ENCODE assay signal across 18 cellular contexts in genomic region chr1:152067929-152068328, GRCh38. TPM values are rescaled to one million over a fixed set of nuclear protein-coding genes. Genes with fewer than 3 reads are reported as not detected.
DNase-seq lines count a peak whose midpoint lies in the region; ATAC-seq and TF ChIP-seq lines count a peak whose summit lies in the region.
"Had no signal": no experiment of that assay in that cellular context is flagged by ENCODE, and none has a peak within 500 bp of the region (broad histone marks: within the 10 kb centered on the region; RNA-seq: fewer than 3 reads in every experiment).

No MANE protein-coding gene starts in this region.

- TF ChIP-seq CTCF in esophagus muscularis mucosa (IDR thresholded peaks at IDR 0.05): no peak

- TF ChIP-seq EP300 in esophagus muscularis mucosa (IDR thresholded peaks at IDR 0.05): no peak

- H3K27me3 ChIP-seq in BLaER1 treated with 17β-estradiol and CSF1 and Interleukin-3, amounts not matched to agents 10 nM and 100 nM: no peaks in the 10 kb centered on the region
- H3K27me3 ChIP-seq in NT2/D1 (ENCODE audit: insufficient read depth, insufficient read length) (no peaks in the 10 kb centered on the region), esophagus muscularis mucosa (peaks cover 0 to 8% (median 0%) of the 10 kb centered on the region in 4 donors), iPS-15b (ENCODE audit: control insufficient read depth, insufficient read depth, low read length) (peaks cover 8% of the 10 kb centered on the region)
- H3K27me3 ChIP-seq: BLaER1 had no signal

- H3K27ac ChIP-seq in BLaER1 treated with 17β-estradiol and CSF1 and Interleukin-3, amounts not matched to agents 10 nM and 100 nM: peak overlapping the region in 7 of 11 experiments; percentile 8 to 80 (median 54); a peak in 12 of 22 replicates
- H3K27ac ChIP-seq in esophagus muscularis mucosa (replicated peaks in 1 of 4): no peak overlapping the region
- H3K27ac ChIP-seq: 22Rv1, A549, BLaER1, C4-2B had no signal

- no peak for TF ChIP-seq POLR2A in esophagus muscularis mucosa (IDR thresholded peaks at IDR 0.05; ENCODE audit: low read depth)

- WGBS in esophagus muscularis mucosa: 58% methylated on average over 1 of the region's 1 CpG

- H3K9me3 ChIP-seq in BLaER1 treated with 17β-estradiol and CSF1 and Interleukin-3, amounts not matched to agents 10 nM and 100 nM (replicated peaks in 1 of 11): no peaks in the 10 kb centered on the region; a peak in 1 of 22 replicates
- H3K9me3 ChIP-seq in NT2/D1 (ENCODE audit: insufficient read depth, low read length) (no peaks in the 10 kb centered on the region), esophagus muscularis mucosa (no peaks in the 10 kb centered on the region), iPS-15b (ENCODE audit: control insufficient read depth, insufficient read depth, low read length) (no peaks in the 10 kb centered on the region)
- H3K9me3 ChIP-seq: A549, BE2C, BLaER1, Caco-2 had no signal

- H3K4me2 ChIP-seq in BLaER1 treated with 17β-estradiol and CSF1 and Interleukin-3, amounts not matched to agents 10 nM and 100 nM: peak overlapping the region; percentile 10 to 87 (median 63); a peak in 19 of 22 replicates
- H3K4me2 ChIP-seq: A549 had no signal

- intact Hi-C loops in esophagus muscularis mucosa (cut with DNase I): no loop called here

- H3K4me1 ChIP-seq in BLaER1 treated with 17β-estradiol and CSF1 and Interleukin-3, amounts not matched to agents 10 nM and 100 nM: peaks cover 15 to 35% (median 19%) of the 10 kb centered on the region in 10 experiments
- H3K4me1 ChIP-seq in NT2/D1 (ENCODE audit: insufficient read depth, insufficient read length) (no peaks in the 10 kb centered on the region), esophagus muscularis mucosa (no peaks in the 10 kb centered on the region), iPS-15b (ENCODE audit: control insufficient read depth, insufficient read depth, low read length) (peaks cover 11% of the 10 kb centered on the region)
- H3K4me1 ChIP-seq: A549, BE2C had no signal

- H3K4me3 ChIP-seq in BLaER1 treated with 17β-estradiol and CSF1 and Interleukin-3, amounts not matched to agents 10 nM and 100 nM: no peak overlapping the region
- H3K4me3 ChIP-seq in NT2/D1 (ENCODE audit: insufficient read length, low read depth) (no peak overlapping the region), esophagus muscularis mucosa (no peak overlapping the region), iPS-15b (ENCODE audit: low read depth, low read length) (peak overlapping the region; percentile 16)
- H3K4me3 ChIP-seq: A549, BLaER1 had no signal

- H3K36me3 ChIP-seq in BLaER1 treated with 17β-estradiol and CSF1 and Interleukin-3, amounts not matched to agents 10 nM and 100 nM: no peaks in the 10 kb centered on the region
- no peaks in the 10 kb centered on the region for H3K36me3 ChIP-seq in NT2/D1 (ENCODE audit: insufficient read depth, insufficient read length, low read length)
- H3K36me3 ChIP-seq in esophagus muscularis mucosa: no peaks in the 10 kb centered on the region
- no peaks in the 10 kb centered on the region for H3K36me3 ChIP-seq in iPS-15b (ENCODE audit: control insufficient read depth, insufficient read depth, low read length)
- H3K36me3 ChIP-seq: BE2C, BLaER1 had no signal

- peak overlapping the region in 1 of 11 experiments; percentile 39; a peak in 1 of 22 replicates for H3K9ac ChIP-seq in BLaER1 treated with 17β-estradiol and CSF1 and Interleukin-3, amounts not matched to agents 10 nM and 100 nM
- H3K9ac ChIP-seq in NT2/D1 (ENCODE audit: insufficient read length, low read depth) (no peak overlapping the region), iPS-15b (ENCODE audit: low read depth, low read length) (no peak overlapping the region)
- H3K9ac ChIP-seq: BLaER1 had no signal

- DNase-seq in NT2/D1 (ENCODE audit: low read depth, low spot score) (peak; percentile 44), esophagus muscularis mucosa (ENCODE audit: extremely low spot score) (peak; percentile 14), NCI-H187 treated with DMSO at 0.1 percent for 48 hours (lab: John Stamatoyannopoulos, UW) (no peak), AML-193 (lab: John Stamatoyannopoulos, UW) (no peak)
- DNase-seq: BE2C; Caco-2; Calu3; CD4-positive, alpha-beta T cell; CD8-positive, alpha-beta T cell; DMS79 treated with DMSO at 0.1 percent for 48 hours had no signal

- no peak for ATAC-seq in HG02981 (IDR thresholded peaks at IDR 0.05; ENCODE audit: unreplicated experiment)
- ATAC-seq: A549; CD8-positive, alpha-beta T cell had no signal

- H4K20me1 ChIP-seq in BLaER1 treated with 17β-estradiol and CSF1 and Interleukin-3, amounts not matched to agents 10 nM and 100 nM: no peaks in the 10 kb centered on the region
- H4K20me1 ChIP-seq: BLaER1 had no signal

RNA-seq across cellular contexts. Expression of gene TCHHL1, which starts 20.9 kb away (rescaled TPM):
- not detected for total RNA-seq in esophagus muscularis mucosa
- total RNA-seq: A172; Caco-2; Calu3; CD4-positive, alpha-beta T cell; CD8-positive, alpha-beta T cell had no signal

RNA-seq across cellular contexts. Expression of gene S100A11, which starts 31.1 kb away (rescaled TPM):
- 100 to 1,000 TPM in 2 of 4 donors, 10 to 100 TPM in 2; 68.5 to 190 (median 115) TPM for total RNA-seq in esophagus muscularis mucosa

RNA-seq across cellular contexts. Expression of gene TCHH, which starts 47.3 kb away (rescaled TPM):
- total RNA-seq in esophagus muscularis mucosa: under 1 TPM in 3 of 4 donors, not detected in 1; under 0.01 to 0.50 (median 0.11) TPM
- total RNA-seq: A172; CD4-positive, alpha-beta T cell; CD8-positive, alpha-beta T cell had no signal

Comparison
In these comparisons a context has a peak if more than half of its experiments do, and no peak if none do; other contexts are left out.
1. H3K27ac ChIP-seq: peak in BLaER1 treated with 17β-estradiol and CSF1 and Interleukin-3, amounts not matched to agents 10 nM and 100 nM (7 of 11); none in esophagus muscularis mucosa (0 of 4).
2. DNase-seq: peak in NT2/D1 (single experiment) and esophagus muscularis mucosa (single experiment); none in NCI-H187 treated with DMSO at 0.1 percent for 48 hours (single experiment) and AML-193 (0 of 2).